20 cellular contexts compared by ENCODE assay signal in the genomic region with DNA sequence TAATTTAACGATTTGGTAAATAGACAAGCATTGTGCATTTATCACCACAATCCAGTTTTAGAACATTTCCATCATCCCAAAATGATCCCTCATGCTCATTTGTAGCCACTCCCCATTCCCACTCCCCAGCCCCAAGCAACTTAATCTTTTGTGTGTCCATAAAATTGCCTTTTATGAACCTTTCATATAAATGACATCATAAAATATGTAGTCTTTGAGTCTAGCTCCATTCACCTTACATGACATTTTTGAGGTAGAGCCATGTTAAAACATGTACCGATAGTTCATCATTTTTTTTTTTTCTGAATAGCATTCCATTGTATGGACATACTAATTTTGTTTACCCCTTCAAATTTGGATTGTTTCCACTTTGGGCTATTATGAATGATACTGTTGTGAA.
DNase-seq lines count a peak whose midpoint lies in the region; ATAC-seq, FAIRE-seq and TF ChIP-seq lines count a peak whose summit lies in the region.
"Had no signal": no experiment of that assay in that cellular context is flagged by ENCODE, and none has a peak within 500 bp of the region (broad histone marks: within the 10 kb centered on the region; RNA-seq: fewer than 3 reads in every experiment).

No MANE protein-coding gene starts in this region.

- in situ Hi-C loops in Panc1 (cut with HindIII; ENCODE audit: low pct_unique_long_range_greater_than_20kb, low sequenced_read_pairs), result no loop called here

- CTCF ChIA-PET in Panc1 (lab: Charles Lee), result no interaction called here

- H3K4me1 ChIP-seq in cardiac muscle cell (ENCODE audit: low read depth), result peaks cover 39% of the 10 kb centered on the region
- peaks cover 9% of the 10 kb centered on the region for H3K4me1 ChIP-seq in Panc1 (ENCODE audit: control insufficient read depth, insufficient read depth, low read length)
- H3K4me1 ChIP-seq: A549, Caco-2 had no signal

- no peak for TF ChIP-seq CTCF in cardiac muscle cell (IDR thresholded peaks at IDR 0.05; ENCODE audit: low read depth, low read length)
- no peak for TF ChIP-seq CTCF in Panc1 (IDR thresholded peaks at IDR 0.05)

- BruUV-seq in Panc1 (replicated peaks; lab: Mats Ljungman, UMichigan), result no TSS peak

- H3K9me3 ChIP-seq in cardiac muscle cell (ENCODE audit: low read depth), result no peaks in the 10 kb centered on the region
- no peaks in the 10 kb centered on the region for H3K9me3 ChIP-seq in Panc1 (ENCODE audit: control insufficient read depth, insufficient read depth, low read depth, low read length)
- H3K9me3 ChIP-seq: A549, Caco-2 had no signal

- no peaks in the 10 kb centered on the region for H3K36me3 ChIP-seq in cardiac muscle cell
- no peaks in the 10 kb centered on the region; the same call in 1 of the 2 replicates for H3K36me3 ChIP-seq in Panc1 (ENCODE audit: control insufficient read depth, insufficient read depth, low read length)

- no peak for DNase-seq in cardiac muscle cell (ENCODE audit: low read depth in 1 of 2, low spot score in 1 of 2)
- DNase-seq in left ventricle myocardium superior, result no peak
- DNase-seq in H54 (ENCODE audit: insufficient read length, low spot score), result no peak
- no peak for DNase-seq in Panc1 (ENCODE audit: low read depth, low spot score)
- no peak for DNase-seq in GM19240 (ENCODE audit: insufficient read length, low spot score)
- DNase-seq: AML-193; Caco-2; Calu3; CD4-positive, alpha-beta T cell; CD8-positive, alpha-beta T cell; DMS79 treated with DMSO at 0.1 percent for 48 hours; GF-D8 had no signal

- FAIRE-seq in H54 (lab: Jason Lieb, UNC), result peak; percentile 67
- FAIRE-seq: A549, D721Med, G401.6, GM12891, GM19239 had no signal

- H3K27me3 ChIP-seq in cardiac muscle cell (no peaks in the 10 kb centered on the region), Panc1 (ENCODE audit: control insufficient read depth, insufficient read depth, low read length) (no peaks in the 10 kb centered on the region)
- H3K27me3 ChIP-seq: BLaER1 treated with 17β-estradiol and CSF1 and Interleukin-3, amounts not matched to agents 10 nM and 100 nM had no signal

- POLR2A ChIA-PET in Panc1 (lab: Charles Lee), result no interaction called here

- no peak for ATAC-seq in left ventricle myocardium superior
- ATAC-seq in Panc1, result no peak
- ATAC-seq: A549; CD8-positive, alpha-beta T cell had no signal

- H3K27ac ChIP-seq in cardiac muscle cell (peak overlapping the region; percentile 78), Panc1 (ENCODE audit: low read length) (peak overlapping the region; percentile 48; the same call in 1 of the 2 replicates)
- H3K27ac ChIP-seq: 22Rv1, A549, C4-2B had no signal

- no peak overlapping the region for H3K4me3 ChIP-seq in cardiac muscle cell
- no peak overlapping the region for H3K4me3 ChIP-seq in Panc1 (ENCODE audit: low read depth in 2 of 2, low read length in 2 of 2)
- H3K4me3 ChIP-seq: A549; BLaER1 treated with 17β-estradiol and CSF1 and Interleukin-3, amounts not matched to agents 10 nM and 100 nM had no signal

- intact Hi-C loops in left ventricle myocardium superior (cut with micrococcal nuclease), result no loop called here
- intact Hi-C loops in Panc1 (cut with micrococcal nuclease; ENCODE audit: unreplicated experiment), result no loop called here

- TF ChIP-seq POLR2A in H54 (IDR thresholded peaks at IDR 0.05; ENCODE audit: low read depth, low read length), result no peak
